Comparison of ENCODE assay signal across 1 cellular context in the genomic region with DNA sequence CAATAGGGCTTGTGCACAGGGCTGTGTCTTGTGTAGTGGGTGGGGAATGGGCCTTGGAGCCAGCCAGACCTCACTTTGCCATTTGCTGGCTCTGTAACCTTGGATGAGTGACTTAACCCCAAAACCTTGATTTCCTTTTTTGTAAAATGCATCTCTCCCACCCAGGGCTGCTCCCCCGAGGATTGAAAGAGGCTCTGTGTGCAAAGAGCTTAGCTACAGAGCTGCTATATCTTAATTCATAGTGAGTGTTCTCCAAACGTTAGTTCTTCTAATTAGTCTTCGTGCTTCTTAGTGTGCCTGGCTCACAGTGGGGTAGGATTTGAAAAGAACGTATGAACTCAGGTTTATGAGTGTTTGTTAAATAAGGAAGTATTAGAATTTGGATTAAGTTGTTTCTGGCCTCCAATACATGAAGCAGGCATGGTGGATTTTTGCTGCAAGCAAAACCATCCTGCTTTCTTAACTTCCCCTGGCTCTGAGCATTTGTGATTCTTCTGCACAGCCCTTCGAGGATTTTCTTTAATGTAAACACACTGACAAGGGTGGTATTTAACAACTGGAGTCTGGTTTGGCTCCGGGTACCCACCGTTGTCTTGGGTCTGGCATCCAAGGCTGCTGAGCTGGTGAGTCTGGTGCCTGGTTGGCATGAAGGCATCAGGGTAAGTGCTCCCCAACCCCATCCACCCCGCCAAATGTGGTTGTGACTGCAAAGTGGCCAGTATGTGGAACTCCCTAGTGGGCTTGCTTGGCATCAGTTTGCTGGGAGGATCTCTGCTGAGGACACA.
TF ChIP-seq lines count a peak whose summit lies in the region.

No MANE protein-coding gene starts in this region.

TF ChIP-seq in H1, 55 proteins besides CTCF, POLR2A, EP300 and RAD21:
- TF ChIP-seq CTBP2 (IDR thresholded peaks at IDR 0.05; ENCODE audit: borderline replicate concordance, insufficient read depth, insufficient read length, low read length) (no peak), JUND (IDR thresholded peaks at IDR 0.05; ENCODE audit: low read length) (no peak), EZH2 (IDR thresholded peaks at IDR 0.05; ENCODE audit: low read depth, low read length, severe bottlenecking) (no peak)
